22 cellular contexts compared by ENCODE assay signal in genomic region chr3:172364374-172365027, GRCh38.
A peak's percentile ranks its signal among the peaks of the same experiment; 100 is the strongest.
DNase-seq lines count a peak whose midpoint lies in the region; ATAC-seq and TF ChIP-seq lines count a peak whose summit lies in the region.
"Had no signal": no experiment of that assay in that cellular context is flagged by ENCODE, and none has a peak within 500 bp of the region (broad histone marks: within the 10 kb centered on the region; RNA-seq: fewer than 3 reads in every experiment).

No MANE protein-coding gene starts in this region.

- H3K27me3 Mint-ChIP-seq in natural killer cell (ENCODE audit: low read depth in 2 of 2) (no peaks in the 10 kb centered on the region), WTC11 (ENCODE audit: low read depth) (no peaks in the 10 kb centered on the region)
- H3K27me3 Mint-ChIP-seq in natural killer cell treated with Interleukin-12 subunit alpha and Interleukin-12 subunit beta and Interleukin-15 and Interleukin-18, amount 100 ng/mL, for 72 hours, result no peaks in the 10 kb centered on the region
- no peaks in the 10 kb centered on the region for H3K27me3 Mint-ChIP-seq in activated CD4-positive, alpha-beta memory T cell treated with anti-CD3 and anti-CD28 coated beads, Interleukin-2, amount 10 ng/mL, durations not matched to agents 7 days and 5 days
- H3K27me3 Mint-ChIP-seq: CD4-positive, alpha-beta T cell had no signal

- no peaks in the 10 kb centered on the region for H3K27me3 ChIP-seq in right lobe of liver
- H3K27me3 ChIP-seq: BLaER1 treated with 17β-estradiol and CSF1 and Interleukin-3, amounts not matched to agents 10 nM and 100 nM had no signal

- in situ Hi-C loops in GM13977 (cut with MboI; ENCODE audit: low pct_unique_long_range_greater_than_20kb, low sequenced_read_pairs, unreplicated experiment), result no loop called here

- POLR2A ChIA-PET in WTC11 (lab: Charles Lee), result no interaction called here
- POLR2A ChIA-PET in activated CD4-positive, alpha-beta memory T cell treated with anti-CD3 and anti-CD28 coated beads, Interleukin-2, amount 10 ng/mL, durations not matched to agents 7 days and 5 days (lab: Charles Lee), result no interaction called here

- peak overlapping the region in 1 of 3 donors; percentile 35 for H3K27ac ChIP-seq in right lobe of liver
- H3K27ac ChIP-seq: A549; BLaER1 treated with 17β-estradiol and CSF1 and Interleukin-3, amounts not matched to agents 10 nM and 100 nM; KMS-11 had no signal

- H3K9me3 Mint-ChIP-seq in natural killer cell, result no peaks in the 10 kb centered on the region
- H3K9me3 Mint-ChIP-seq in natural killer cell treated with Interleukin-12 subunit alpha and Interleukin-12 subunit beta and Interleukin-15 and Interleukin-18, amount 100 ng/mL, for 72 hours, result no peaks in the 10 kb centered on the region
- H3K9me3 Mint-ChIP-seq in WTC11, result peaks cover 14% of the 10 kb centered on the region
- no peaks in the 10 kb centered on the region for H3K9me3 Mint-ChIP-seq in activated CD4-positive, alpha-beta memory T cell treated with anti-CD3 and anti-CD28 coated beads, Interleukin-2, amount 10 ng/mL, durations not matched to agents 7 days and 5 days

- H3K36me3 Mint-ChIP-seq in natural killer cell (peaks cover 31% of the 10 kb centered on the region), WTC11 (peaks cover 44% of the 10 kb centered on the region)
- H3K36me3 Mint-ChIP-seq in natural killer cell treated with Interleukin-12 subunit alpha and Interleukin-12 subunit beta and Interleukin-15 and Interleukin-18, amount 100 ng/mL, for 72 hours, result peaks cover 33% of the 10 kb centered on the region
- peaks cover 10% of the 10 kb centered on the region for H3K36me3 Mint-ChIP-seq in activated CD4-positive, alpha-beta memory T cell treated with anti-CD3 and anti-CD28 coated beads, Interleukin-2, amount 10 ng/mL, durations not matched to agents 7 days and 5 days (ENCODE audit: low read depth)

- intact Hi-C loops in natural killer cell (cut with micrococcal nuclease), result no loop called here
- intact Hi-C loops in right lobe of liver (cut with DNase I), result no loop called here

- H3K4me1 ChIP-seq in right lobe of liver, result peaks cover 0 to 8% (median 3%) of the 10 kb centered on the region in 4 donors
- H3K4me1 ChIP-seq: A549; BLaER1 treated with 17β-estradiol and CSF1 and Interleukin-3, amounts not matched to agents 10 nM and 100 nM had no signal

- H3K27ac Mint-ChIP-seq in natural killer cell, result peak overlapping the region; percentile 3 to 58
- peak overlapping the region in 1 of 2 donors; percentile 37 for H3K27ac Mint-ChIP-seq in natural killer cell treated with Interleukin-12 subunit alpha and Interleukin-12 subunit beta and Interleukin-15 and Interleukin-18, amount 100 ng/mL, for 72 hours
- peak overlapping the region; percentile 48 for H3K27ac Mint-ChIP-seq in WTC11
- no peak overlapping the region for H3K27ac Mint-ChIP-seq in activated CD4-positive, alpha-beta memory T cell treated with anti-CD3 and anti-CD28 coated beads, Interleukin-2, amount 10 ng/mL, durations not matched to agents 7 days and 5 days
- H3K27ac Mint-ChIP-seq: CD4-positive, alpha-beta T cell had no signal

- no peak for DNase-seq in natural killer cell
- DNase-seq in natural killer cell treated with Interleukin-12 subunit alpha and Interleukin-12 subunit beta and Interleukin-15 and Interleukin-18, amount 100 ng/mL, for 72 hours (ENCODE audit: low spot score), result no peak
- DNase-seq in WTC11 (ENCODE audit: low spot score), result no peak
- DNase-seq in right lobe of liver, result peak in 1 of 3 donors; percentile 56
- no peak for DNase-seq in GM13977 (ENCODE audit: low spot score)
- no peak for DNase-seq in activated CD4-positive, alpha-beta memory T cell treated with anti-CD3 and anti-CD28 coated beads, Interleukin-2, amount 10 ng/mL, durations not matched to agents 7 days and 5 days
- no peak for DNase-seq in medulla oblongata (ENCODE audit: extremely low spot score)
- DNase-seq: AML-193; CD4-positive, alpha-beta T cell; H7; IMR-90; MM.1S; NCI-H1048; NCI-H1417; NCI-H1694 treated with DMSO at 0.1 percent for 48 hours; NCI-H2081; NCI-H526 treated with DMSO at 0.1 percent for 48 hours; RPMI8226; SHP77 had no signal

- WGBS in right lobe of liver (ENCODE audit: insufficient coverage, low coverage, low lambda C conversion rate, missing lambda C conversion rate), result 77% methylated on average over 3 of the region's 3 CpGs

- TF ChIP-seq CTCF in natural killer cell (IDR thresholded peaks at IDR 0.05) (no peak), WTC11 (IDR thresholded peaks at IDR 0.05) (no peak), right lobe of liver (IDR thresholded peaks at IDR 0.05) (no peak), GM13977 (IDR thresholded peaks at IDR 0.05; ENCODE audit: extremely low read depth, insufficient read depth, missing control alignments) (no peak)

- no peaks in the 10 kb centered on the region for H3K9me3 ChIP-seq in right lobe of liver
- H3K9me3 ChIP-seq: A549; BLaER1 treated with 17β-estradiol and CSF1 and Interleukin-3, amounts not matched to agents 10 nM and 100 nM had no signal

- H3K36me3 ChIP-seq in right lobe of liver, result peaks cover 0 to 43% (median 12%) of the 10 kb centered on the region in 4 donors

- H3K4me1 Mint-ChIP-seq in natural killer cell, result peaks cover 19 to 55% of the 10 kb centered on the region in 2 donors
- peaks cover 6 to 12% of the 10 kb centered on the region in 2 donors for H3K4me1 Mint-ChIP-seq in natural killer cell treated with Interleukin-12 subunit alpha and Interleukin-12 subunit beta and Interleukin-15 and Interleukin-18, amount 100 ng/mL, for 72 hours (ENCODE audit: low read depth in 2 of 2)
- peaks cover 35% of the 10 kb centered on the region for H3K4me1 Mint-ChIP-seq in WTC11
- no peaks in the 10 kb centered on the region for H3K4me1 Mint-ChIP-seq in activated CD4-positive, alpha-beta memory T cell treated with anti-CD3 and anti-CD28 coated beads, Interleukin-2, amount 10 ng/mL, durations not matched to agents 7 days and 5 days

- H3K4me3 Mint-ChIP-seq in natural killer cell (no peak overlapping the region), WTC11 (peak overlapping the region; percentile 3; the same call in 1 of the 2 replicates)
- no peak overlapping the region for H3K4me3 Mint-ChIP-seq in natural killer cell treated with Interleukin-12 subunit alpha and Interleukin-12 subunit beta and Interleukin-15 and Interleukin-18, amount 100 ng/mL, for 72 hours
- no peak overlapping the region for H3K4me3 Mint-ChIP-seq in activated CD4-positive, alpha-beta memory T cell treated with anti-CD3 and anti-CD28 coated beads, Interleukin-2, amount 10 ng/mL, durations not matched to agents 7 days and 5 days
- H3K4me3 Mint-ChIP-seq: CD4-positive, alpha-beta T cell had no signal

- no peak overlapping the region for H3K4me3 ChIP-seq in right lobe of liver
- H3K4me3 ChIP-seq: A549; BLaER1 treated with 17β-estradiol and CSF1 and Interleukin-3, amounts not matched to agents 10 nM and 100 nM had no signal

- CTCF ChIA-PET in WTC11 (lab: Charles Lee), result interaction anchor here (1.0 to 2.2 kb wide), 7 partner anchors 23 to 302 kb away, joined by 3 to 9 read pairs (median 4); no protein-coding TSS in a partner anchor
- CTCF ChIA-PET in activated CD4-positive, alpha-beta memory T cell treated with anti-CD3 and anti-CD28 coated beads, Interleukin-2, amount 10 ng/mL, durations not matched to agents 7 days and 5 days (lab: Charles Lee), result no interaction called here

- no peak for TF ChIP-seq POLR2A in right lobe of liver (IDR thresholded peaks at IDR 0.05)

- no peak for ATAC-seq in natural killer cell
- no peak for ATAC-seq in natural killer cell treated with Interleukin-12 subunit alpha and Interleukin-12 subunit beta and Interleukin-15 and Interleukin-18, amount 100 ng/mL, for 72 hours
- ATAC-seq in WTC11, result no peak; the same call in 1 of the 2 replicates
- peak in 3 of 4 donors; percentile 9 to 64 (median 45) for ATAC-seq in right lobe of liver
- ATAC-seq: A549 had no signal

TF ChIP-seq in WTC11, 78 proteins besides CTCF, POLR2A, EP300 and RAD21 (continues in another document):
- TF ChIP-seq FOXK1 (CRISPR knock-in tag; IDR thresholded peaks at IDR 0.05) (no peak), GABPB1 (CRISPR knock-in tag; IDR thresholded peaks at IDR 0.05) (no peak), CBFB (CRISPR knock-in tag; IDR thresholded peaks at IDR 0.05; ENCODE audit: low read depth) (no peak), ZNF671 (CRISPR knock-in tag; IDR thresholded peaks at IDR 0.05) (no peak), ATF6 (CRISPR knock-in tag; IDR thresholded peaks at IDR 0.05) (no peak), ERG (CRISPR knock-in tag; IDR thresholded peaks at IDR 0.05) (no peak)

Comparison
In these comparisons a context has a peak if more than half of its experiments do, and no peak if none do; other contexts are left out.
1. ATAC-seq: peak in right lobe of liver (3 of 4); none in natural killer cell (0 of 3), natural killer cell treated with Interleukin-12 subunit alpha and Interleukin-12 subunit beta and Interleukin-15 and Interleukin-18, amount 100 ng/mL, for 72 hours (0 of 2) and WTC11 (single experiment).